24 cellular contexts compared by ENCODE assay signal in the genomic region with DNA sequence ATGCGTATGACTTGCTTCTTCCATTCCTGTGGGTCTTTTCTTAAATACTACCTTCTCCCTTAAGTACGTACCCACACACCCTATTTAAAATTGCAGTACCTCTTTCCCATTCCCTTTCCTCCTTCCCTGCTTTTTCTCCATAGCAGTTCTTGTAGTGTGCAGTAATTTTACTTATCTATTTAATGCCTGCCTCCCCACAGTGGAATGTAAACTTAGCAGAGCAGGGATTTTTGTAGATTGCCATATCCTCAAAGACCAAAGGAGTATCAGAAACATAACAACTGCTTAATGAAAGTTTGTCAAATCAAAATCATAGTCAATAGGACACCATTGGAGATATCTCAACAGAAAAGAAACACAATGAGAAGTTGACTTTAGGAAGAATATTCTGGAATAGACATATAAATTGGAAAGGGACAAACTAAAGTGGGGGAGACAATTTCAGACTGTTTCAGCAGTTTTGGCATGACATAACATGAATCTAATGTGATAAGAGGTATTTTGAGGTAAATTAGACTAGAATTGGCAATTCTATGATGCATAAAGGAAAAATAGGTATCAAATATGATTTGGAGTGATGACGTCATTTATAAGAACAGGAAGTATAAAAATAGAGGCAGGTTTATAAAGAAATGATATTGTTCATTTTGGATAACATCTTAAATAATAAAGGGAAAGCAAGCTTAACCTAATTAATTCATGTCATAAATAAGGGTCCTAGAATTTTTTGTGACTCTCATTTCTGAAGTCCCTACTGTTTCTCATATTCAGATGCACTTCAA.
"Had no signal": no experiment of that assay in that cellular context is flagged by ENCODE, and none has a peak within 500 bp of the region (broad histone marks: within the 10 kb centered on the region; RNA-seq: fewer than 3 reads in every experiment).

No MANE protein-coding gene starts in this region.

- ATAC-seq: left lobe of liver; naive thymus-derived CD4-positive, alpha-beta T cell; sciatic nerve; stimulated activated effector memory CD8-positive, alpha-beta T cell treated with anti-CD3 and anti-CD28 coated beads, Interleukin-12 subunit alpha, Interleukin-12 subunit beta, amount 100 ng/mL, for 72 hours had no signal

- H3K79me2 ChIP-seq: parathyroid adenoma had no signal

- H3K9me3 ChIP-seq: esophagus muscularis mucosa, stomach, thyroid gland, vagina had no signal

- H3K4me1 ChIP-seq: parathyroid adenoma, thyroid gland, vagina had no signal

- H3K27ac ChIP-seq: coronary artery, esophagus muscularis mucosa, neural progenitor cell, parathyroid adenoma, stomach, thyroid gland, vagina had no signal

- DNase-seq: dermis blood vessel endothelial cell; effector memory CD4-positive, alpha-beta T cell; hypothalamus; immature natural killer cell; mesendoderm; midbrain; naive thymus-derived CD4-positive, alpha-beta T cell; stimulated activated CD4-positive, alpha-beta T cell treated with anti-CD3 and anti-CD28 coated beads, Interleukin-2, amount 100 ng/mL, for 24 hours; stimulated activated CD4-positive, alpha-beta T cell treated with anti-CD3 and anti-CD28 coated beads, Interleukin-4, amount 100 ng/mL, for 24 hours; stimulated activated naive CD4-positive, alpha-beta T cell treated with Interleukin-2 at 50 U/mL for 16 hours; stomach; thyroid gland; trophoblast cell had no signal

- H3K4me2 ChIP-seq: neural progenitor cell had no signal

- FAIRE-seq: endothelial cell of umbilical vein, frontal cortex, keratinocyte had no signal

- H2AFZ ChIP-seq: neural progenitor cell, parathyroid adenoma had no signal

- H3K36me3 ChIP-seq: esophagus muscularis mucosa, neural progenitor cell, stomach, thyroid gland, vagina had no signal

- H3K9ac ChIP-seq: neural progenitor cell, parathyroid adenoma had no signal

- H3K27me3 ChIP-seq: esophagus muscularis mucosa, neural progenitor cell, stomach, thyroid gland, vagina had no signal

- H3K4me3 ChIP-seq: coronary artery, esophagus muscularis mucosa, neural progenitor cell, stomach, thyroid gland, vagina had no signal
